Comparison of ENCODE assay signal across 8 cellular contexts in genomic region chr2:225660262-225661091, GRCh38.
A peak's percentile ranks its signal among the peaks of the same experiment; 100 is the strongest.
DNase-seq lines count a peak whose midpoint lies in the region; ATAC-seq and TF ChIP-seq lines count a peak whose summit lies in the region.

No MANE protein-coding gene starts in this region.

- DNase-seq in GM12865 (ENCODE audit: low read depth) = peak; percentile 73
- peak; percentile 50 for DNase-seq in HCT116 (ENCODE audit: low read depth, low spot score)
- peak; percentile 78 for DNase-seq in MM.1S
- peak; percentile 79 for DNase-seq in activated naive CD4-positive, alpha-beta T cell treated with anti-CD3 and anti-CD28 coated beads, Interleukin-2, amount 50 U/mL, for 16 hours
- peak; percentile 73 to 80 for DNase-seq in cardiac muscle cell (ENCODE audit: low read depth in 1 of 2, low spot score in 1 of 2)
- DNase-seq in renal cortical epithelial cell (ENCODE audit: low read depth) = peak; percentile 28
- no peak for DNase-seq in GF-D8 (lab: John Stamatoyannopoulos, UW)

- TF ChIP-seq CTCF in GM12865 (IDR thresholded peaks at IDR 0.05; ENCODE audit: insufficient read depth, low read depth, low read length, missing control alignments) (peak; percentile 81), HCT116 (IDR thresholded peaks at IDR 0.05 in 2 of 3, conservative IDR thresholded peaks at IDR 0.05 in 1 of 3; ENCODE audit: borderline replicate concordance in 1 of 3, insufficient read depth in 1 of 3, low read depth in 2 of 3, low read length in 2 of 3) (peak; percentile 84 to 96 (median 87)), MM.1S (IDR thresholded peaks at IDR 0.05; ENCODE audit: low read length) (peak; percentile 85), cardiac muscle cell (IDR thresholded peaks at IDR 0.05; ENCODE audit: low read depth, low read length) (peak; percentile 86)

- H3K4me2 ChIP-seq in HCT116 (ENCODE audit: low read length) (no peak overlapping the region), MM.1S (ENCODE audit: low read depth, low read length) (no peak overlapping the region)

- H3K4me1 ChIP-seq in HCT116 (ENCODE audit: control insufficient read depth in 1 of 2, insufficient read depth in 2 of 2, low read length in 2 of 2) (no peaks in the 10 kb centered on the region; a peak in 1 of 4 replicates), MM.1S (ENCODE audit: low read length) (no peaks in the 10 kb centered on the region), cardiac muscle cell (ENCODE audit: low read depth) (peaks cover 10% of the 10 kb centered on the region)

- H3K9me2 ChIP-seq in HCT116 (ENCODE audit: insufficient read depth) (no peaks in the 10 kb centered on the region), MM.1S (replicated peaks; ENCODE audit: insufficient read depth, low read length) (no peaks in the 10 kb centered on the region)

- H4K20me1 ChIP-seq in HCT116 (ENCODE audit: insufficient read depth) (no peaks in the 10 kb centered on the region), MM.1S (ENCODE audit: insufficient read depth, low read length) (no peaks in the 10 kb centered on the region)

- peak; percentile 84 for ATAC-seq in HCT116
- peak; percentile 94 for ATAC-seq in SK-N-SH treated with all-trans-retinoic acid at 6 μM for 48 hours

- peak; percentile 95 for TF ChIP-seq RAD21 in HCT116 (IDR thresholded peaks at IDR 0.05; ENCODE audit: low read depth)

- H2AFZ ChIP-seq in HCT116 (ENCODE audit: low read depth, low read length, poor library complexity, severe bottlenecking) (peak overlapping the region; percentile 81), MM.1S (ENCODE audit: low read length) (no peak overlapping the region)

- H3K27ac ChIP-seq in HCT116 (ENCODE audit: low read depth, low read length) = no peak overlapping the region
- no peak overlapping the region for H3K27ac ChIP-seq in MM.1S (ENCODE audit: low read length)
- no peak overlapping the region for H3K27ac ChIP-seq in cardiac muscle cell

- no TSS peak for BruUV-seq in HCT116 (replicated peaks; lab: Mats Ljungman, UMichigan)

- H3K27me3 ChIP-seq in HCT116 (ENCODE audit: insufficient read depth, low read length) (no peaks in the 10 kb centered on the region), MM.1S (replicated peaks; ENCODE audit: insufficient read depth, low read length) (no peaks in the 10 kb centered on the region), cardiac muscle cell (no peaks in the 10 kb centered on the region)

- H3K79me2 ChIP-seq in HCT116 (ENCODE audit: insufficient read depth, low read length) (no peaks in the 10 kb centered on the region), MM.1S (ENCODE audit: low read length) (no peaks in the 10 kb centered on the region)

- H3K4me3 ChIP-seq in GM12865 (ENCODE audit: low read depth, low read length) = no peak overlapping the region
- no peak overlapping the region for H3K4me3 ChIP-seq in HCT116 (replicated peaks in 1 of 2; ENCODE audit: low read depth in 1 of 2, low read length in 2 of 2)
- H3K4me3 ChIP-seq in MM.1S (ENCODE audit: low read length) = no peak overlapping the region
- H3K4me3 ChIP-seq in cardiac muscle cell = no peak overlapping the region

- no peak for TF ChIP-seq POLR2A in HCT116 (IDR thresholded peaks at IDR 0.05; ENCODE audit: borderline replicate concordance, extremely low read depth, insufficient read depth, insufficient read length)

- no peaks in the 10 kb centered on the region for H3K9me3 ChIP-seq in HCT116 (ENCODE audit: control insufficient read depth in 1 of 2, insufficient read depth in 1 of 2, low read depth in 1 of 2, low read length in 2 of 2)
- no peaks in the 10 kb centered on the region for H3K9me3 ChIP-seq in MM.1S (replicated peaks; ENCODE audit: insufficient read depth, low read length)
- no peaks in the 10 kb centered on the region for H3K9me3 ChIP-seq in cardiac muscle cell (ENCODE audit: low read depth)

- RAD21 ChIA-PET in HCT116 (lab: Charles Lee; ENCODE audit: low non-redundant PET in 1 of 2, low total read pairs in 2 of 2, uncharacterized antibody in 2 of 2, unreplicated experiment in 2 of 2) = interaction anchor here in 1 of 2 experiments (0.7 kb wide), 2 partner anchors 49 to 489 kb away, joined by 3 read pairs; no protein-coding TSS in a partner anchor

- H3K36me3 ChIP-seq in HCT116 (ENCODE audit: control insufficient read depth in 1 of 2, insufficient read depth in 2 of 2, low read length in 2 of 2) (no peaks in the 10 kb centered on the region), MM.1S (replicated peaks; ENCODE audit: insufficient read depth, low read length) (no peaks in the 10 kb centered on the region), cardiac muscle cell (no peaks in the 10 kb centered on the region)

- no peaks in the 10 kb centered on the region for H3F3A ChIP-seq in MM.1S (ENCODE audit: insufficient read depth, low read length)

- CTCF ChIA-PET in HCT116 (lab: Charles Lee) = interaction anchor here (0.5 to 1.5 kb wide), 7 partner anchors 12 to 658 kb away, joined by 3 to 11 read pairs (median 5); no protein-coding TSS in a partner anchor

- POLR2A ChIA-PET in HCT116 (lab: Charles Lee) = interaction anchor here (0.7 kb wide), 1 partner anchor 653 kb away, joined by 3 read pairs; no protein-coding TSS in a partner anchor

- intact Hi-C loops in HCT116 (cut with micrococcal nuclease) = loop anchor here (1.0 to 5.0 kb wide), 5 partner anchors 377 to 1303 kb away; no protein-coding TSS in a partner anchor

- no peak overlapping the region for H3K9ac ChIP-seq in HCT116 (ENCODE audit: low read length)
- H3K9ac ChIP-seq in MM.1S (ENCODE audit: low read length) = no peak overlapping the region

TF ChIP-seq in HCT116, 20 proteins besides CTCF, POLR2A, EP300 and RAD21:
- TF ChIP-seq EZH2 (IDR thresholded peaks at IDR 0.05) (no peak), YY1 (IDR thresholded peaks at IDR 0.05; ENCODE audit: extremely low read depth, insufficient replicate concordance, low read depth, low read length) (peak; percentile 14)

TF ChIP-seq in SK-N-SH treated with all-trans-retinoic acid at 6 μM for 48 hours, 23 proteins besides CTCF, POLR2A, EP300 and RAD21:
- TF ChIP-seq CSDC2 (CRISPR knock-in tag; IDR thresholded peaks at IDR 0.05) (no peak), RARB (CRISPR knock-in tag; IDR thresholded peaks at IDR 0.05) (no peak), ZNF565 (CRISPR knock-in tag; conservative IDR thresholded peaks at IDR 0.05; ENCODE audit: low read depth) (no peak), BACH2 (CRISPR knock-in tag; IDR thresholded peaks at IDR 0.05; ENCODE audit: borderline replicate concordance) (no peak), ISL1 (CRISPR knock-in tag; IDR thresholded peaks at IDR 0.05) (no peak), ZC3H10 (CRISPR knock-in tag; IDR thresholded peaks at IDR 0.05) (no peak), GLIS3 (CRISPR knock-in tag; IDR thresholded peaks at IDR 0.05) (no peak), PPARA (CRISPR knock-in tag; IDR thresholded peaks at IDR 0.05; ENCODE audit: borderline replicate concordance) (no peak), ZNF8 (CRISPR knock-in tag; IDR thresholded peaks at IDR 0.05) (no peak), ZFP30 (CRISPR knock-in tag; IDR thresholded peaks at IDR 0.05) (no peak)
- TF ChIP-seq, protein P1, sequence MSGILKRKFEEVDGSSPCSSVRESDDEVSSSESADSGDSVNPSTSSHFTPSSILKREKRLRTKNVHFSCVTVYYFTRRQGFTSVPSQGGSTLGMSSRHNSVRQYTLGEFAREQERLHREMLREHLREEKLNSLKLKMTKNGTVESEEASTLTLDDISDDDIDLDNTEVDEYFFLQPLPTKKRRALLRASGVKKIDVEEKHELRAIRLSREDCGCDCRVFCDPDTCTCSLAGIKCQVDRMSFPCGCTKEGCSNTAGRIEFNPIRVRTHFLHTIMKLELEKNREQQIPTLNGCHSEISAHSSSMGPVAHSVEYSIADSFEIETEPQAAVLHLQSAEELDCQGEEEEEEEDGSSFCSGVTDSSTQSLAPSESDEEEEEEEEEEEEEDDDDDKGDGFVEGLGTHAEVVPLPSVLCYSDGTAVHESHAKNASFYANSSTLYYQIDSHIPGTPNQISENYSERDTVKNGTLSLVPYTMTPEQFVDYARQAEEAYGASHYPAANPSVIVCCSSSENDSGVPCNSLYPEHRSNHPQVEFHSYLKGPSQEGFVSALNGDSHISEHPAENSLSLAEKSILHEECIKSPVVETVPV (CRISPR knock-in tag; IDR thresholded peaks at IDR 0.05) = no peak
- TF ChIP-seq, protein P2, sequence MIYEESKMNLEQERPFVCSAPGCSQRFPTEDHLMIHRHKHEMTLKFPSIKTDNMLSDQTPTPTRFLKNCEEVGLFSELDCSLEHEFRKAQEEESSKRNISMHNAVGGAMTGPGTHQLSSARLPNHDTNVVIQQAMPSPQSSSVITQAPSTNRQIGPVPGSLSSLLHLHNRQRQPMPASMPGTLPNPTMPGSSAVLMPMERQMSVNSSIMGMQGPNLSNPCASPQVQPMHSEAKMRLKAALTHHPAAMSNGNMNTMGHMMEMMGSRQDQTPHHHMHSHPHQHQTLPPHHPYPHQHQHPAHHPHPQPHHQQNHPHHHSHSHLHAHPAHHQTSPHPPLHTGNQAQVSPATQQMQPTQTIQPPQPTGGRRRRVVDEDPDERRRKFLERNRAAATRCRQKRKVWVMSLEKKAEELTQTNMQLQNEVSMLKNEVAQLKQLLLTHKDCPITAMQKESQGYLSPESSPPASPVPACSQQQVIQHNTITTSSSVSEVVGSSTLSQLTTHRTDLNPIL (CRISPR knock-in tag; IDR thresholded peaks at IDR 0.05; ENCODE audit: low read depth) = no peak
